In genomic region chr2:232487385-232488096, GRCh38 we compare ENCODE assay signal across 10 cellular contexts. TPM values are rescaled to one million over a fixed set of nuclear protein-coding genes. Genes with fewer than 3 reads are reported as not detected.
DNase-seq lines count a peak whose midpoint lies in the region; ATAC-seq and TF ChIP-seq lines count a peak whose summit lies in the region.
"Had no signal": no experiment of that assay in that cellular context is flagged by ENCODE, and none has a peak within 500 bp of the region (broad histone marks: within the 10 kb centered on the region; RNA-seq: fewer than 3 reads in every experiment).

A gene with protein sequence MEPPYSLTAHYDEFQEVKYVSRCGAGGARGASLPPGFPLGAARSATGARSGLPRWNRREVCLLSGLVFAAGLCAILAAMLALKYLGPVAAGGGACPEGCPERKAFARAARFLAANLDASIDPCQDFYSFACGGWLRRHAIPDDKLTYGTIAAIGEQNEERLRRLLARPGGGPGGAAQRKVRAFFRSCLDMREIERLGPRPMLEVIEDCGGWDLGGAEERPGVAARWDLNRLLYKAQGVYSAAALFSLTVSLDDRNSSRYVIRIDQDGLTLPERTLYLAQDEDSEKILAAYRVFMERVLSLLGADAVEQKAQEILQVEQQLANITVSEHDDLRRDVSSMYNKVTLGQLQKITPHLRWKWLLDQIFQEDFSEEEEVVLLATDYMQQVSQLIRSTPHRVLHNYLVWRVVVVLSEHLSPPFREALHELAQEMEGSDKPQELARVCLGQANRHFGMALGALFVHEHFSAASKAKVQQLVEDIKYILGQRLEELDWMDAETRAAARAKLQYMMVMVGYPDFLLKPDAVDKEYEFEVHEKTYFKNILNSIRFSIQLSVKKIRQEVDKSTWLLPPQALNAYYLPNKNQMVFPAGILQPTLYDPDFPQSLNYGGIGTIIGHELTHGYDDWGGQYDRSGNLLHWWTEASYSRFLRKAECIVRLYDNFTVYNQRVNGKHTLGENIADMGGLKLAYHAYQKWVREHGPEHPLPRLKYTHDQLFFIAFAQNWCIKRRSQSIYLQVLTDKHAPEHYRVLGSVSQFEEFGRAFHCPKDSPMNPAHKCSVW (minus strand): TSS chr2:232487834. CDS start chr2:232486653, 1,181 bp downstream.

- no peak for DNase-seq in A673 (ENCODE audit: low spot score)
- peak; percentile 63 for DNase-seq in GM13977 (ENCODE audit: low spot score)
- DNase-seq in activated naive CD8-positive, alpha-beta T cell treated with anti-CD3 and anti-CD28 coated beads, Interleukin-2, amount 10 ng/mL, durations not matched to agents 7 days and 5 days: peak; percentile 52
- DNase-seq in naive B cell: no peak
- DNase-seq in A172 (ENCODE audit: low spot score): no peak
- no peak for DNase-seq in effector memory CD4-positive, alpha-beta T cell
- no peak for DNase-seq in AG08395 (ENCODE audit: low spot score)
- no peak for DNase-seq in GM19238 (ENCODE audit: insufficient read length, low spot score)
- DNase-seq: stimulated activated CD4-positive, alpha-beta T cell treated with anti-CD3 and anti-CD28 coated beads, Interleukin-4, amount 100 ng/mL, for 1 hour had no signal

- peaks cover 47% of the 10 kb centered on the region for H3K27me3 Mint-ChIP-seq in activated naive CD8-positive, alpha-beta T cell treated with anti-CD3 and anti-CD28 coated beads, Interleukin-2, amount 10 ng/mL, durations not matched to agents 7 days and 5 days
- H3K27me3 Mint-ChIP-seq in naive B cell: peaks cover 38 to 76% (median 62%) of the 10 kb centered on the region in 3 donors

- CTCF ChIA-PET in A673 (lab: Charles Lee): no interaction called here

- H3K27ac Mint-ChIP-seq in activated naive CD8-positive, alpha-beta T cell treated with anti-CD3 and anti-CD28 coated beads, Interleukin-2, amount 10 ng/mL, durations not matched to agents 7 days and 5 days: no peak within 1 kb of the TSS
- H3K27ac Mint-ChIP-seq in naive B cell: no peak within 1 kb of the TSS

- POLR2A ChIA-PET in A673 (lab: Charles Lee; ENCODE audit: low non-redundant PET): no interaction called here
- POLR2A ChIA-PET in activated naive CD8-positive, alpha-beta T cell treated with anti-CD3 and anti-CD28 coated beads, Interleukin-2, amount 10 ng/mL, durations not matched to agents 7 days and 5 days (lab: Charles Lee): no interaction called here

- TF ChIP-seq CTCF in A673 (conservative IDR thresholded peaks at IDR 0.05; ENCODE audit: low read depth, low read length) (no peak), GM13977 (IDR thresholded peaks at IDR 0.05; ENCODE audit: extremely low read depth, insufficient read depth, missing control alignments) (no peak)

- ATAC-seq in activated naive CD8-positive, alpha-beta T cell treated with anti-CD3 and anti-CD28 coated beads, Interleukin-2, amount 10 ng/mL, durations not matched to agents 7 days and 5 days (ENCODE audit: low read depth): no peak
- ATAC-seq in naive B cell (ENCODE audit: low read depth in 2 of 2): no peak

- peaks cover 50% of the 10 kb centered on the region for H3K27me3 ChIP-seq in A673 (replicated peaks; ENCODE audit: insufficient read depth, low read depth, low read length, poor library complexity)
- no peaks in the 10 kb centered on the region for H3K27me3 ChIP-seq in effector memory CD4-positive, alpha-beta T cell (replicated peaks; ENCODE audit: control insufficient read depth, insufficient read depth, low read length, poor library complexity, severe bottlenecking)

- peak within 1 kb of the TSS; percentile 40 for H3K4me3 ChIP-seq in A673 (ENCODE audit: low read depth, low read length, poor library complexity, severe bottlenecking)
- H3K4me3 ChIP-seq in effector memory CD4-positive, alpha-beta T cell (ENCODE audit: insufficient read depth, low read depth, low read length, poor library complexity, severe bottlenecking): no peak within 1 kb of the TSS

- H3K9me3 ChIP-seq in A673 (ENCODE audit: low read depth, low read length, poor library complexity, severe bottlenecking): no peaks in the 10 kb centered on the region
- H3K9me3 ChIP-seq in effector memory CD4-positive, alpha-beta T cell (ENCODE audit: control insufficient read depth, low read length): no peaks in the 10 kb centered on the region

- no peak within 1 kb of the TSS for H3K27ac ChIP-seq in A673 (ENCODE audit: low read depth, low read length, poor library complexity, severe bottlenecking)
- H3K27ac ChIP-seq in effector memory CD4-positive, alpha-beta T cell (ENCODE audit: insufficient read depth, low read length, poor library complexity, severe bottlenecking): no peak within 1 kb of the TSS

- no peaks in the 10 kb centered on the region for H3K36me3 Mint-ChIP-seq in activated naive CD8-positive, alpha-beta T cell treated with anti-CD3 and anti-CD28 coated beads, Interleukin-2, amount 10 ng/mL, durations not matched to agents 7 days and 5 days
- H3K36me3 Mint-ChIP-seq in naive B cell: no peaks in the 10 kb centered on the region

- no peaks in the 10 kb centered on the region for H3K36me3 ChIP-seq in A673 (ENCODE audit: insufficient read depth, low read length, poor library complexity, severe bottlenecking)
- H3K36me3 ChIP-seq in effector memory CD4-positive, alpha-beta T cell (ENCODE audit: control insufficient read depth, insufficient read depth, low read length): no peaks in the 10 kb centered on the region

- intact Hi-C loops in A673 (cut with micrococcal nuclease; ENCODE audit: unreplicated experiment): no loop called here

- no peak within 1 kb of the TSS for H3K4me3 Mint-ChIP-seq in activated naive CD8-positive, alpha-beta T cell treated with anti-CD3 and anti-CD28 coated beads, Interleukin-2, amount 10 ng/mL, durations not matched to agents 7 days and 5 days
- H3K4me3 Mint-ChIP-seq in naive B cell: peak within 1 kb of the TSS in 6 of 8 donors; percentile 25 to 69 (median 59)

- no peaks in the 10 kb centered on the region for H3K9me3 Mint-ChIP-seq in activated naive CD8-positive, alpha-beta T cell treated with anti-CD3 and anti-CD28 coated beads, Interleukin-2, amount 10 ng/mL, durations not matched to agents 7 days and 5 days
- H3K9me3 Mint-ChIP-seq in naive B cell: no peaks in the 10 kb centered on the region

- H3K4me1 Mint-ChIP-seq in activated naive CD8-positive, alpha-beta T cell treated with anti-CD3 and anti-CD28 coated beads, Interleukin-2, amount 10 ng/mL, durations not matched to agents 7 days and 5 days: no peaks in the 10 kb centered on the region
- H3K4me1 Mint-ChIP-seq in naive B cell: peaks cover 5 to 13% (median 10%) of the 10 kb centered on the region in 3 donors

- no TSS peak for BruUV-seq in A673 (replicated peaks; lab: Mats Ljungman, UMichigan)

- in situ Hi-C loops in GM13977 (cut with MboI; ENCODE audit: low pct_unique_long_range_greater_than_20kb, low sequenced_read_pairs, unreplicated experiment): no loop called here

- no peaks in the 10 kb centered on the region for H3K4me1 ChIP-seq in A673 (ENCODE audit: insufficient read depth, low read length, poor library complexity, severe bottlenecking)
- H3K4me1 ChIP-seq in effector memory CD4-positive, alpha-beta T cell (ENCODE audit: control insufficient read depth, insufficient read depth, low read length, poor library complexity, severe bottlenecking): peaks cover 8% of the 10 kb centered on the region

RNA-seq across cellular contexts. Expression of the gene that starts here (rescaled TPM):
- 0.19 and 0.52 TPM in 2 replicates for total RNA-seq in A673 (2021)
- total RNA-seq in activated naive CD8-positive, alpha-beta T cell treated with anti-CD3 and anti-CD28 coated beads, Interleukin-2, amount 10 ng/mL, durations not matched to agents 7 days and 5 days: not detected
- polyA plus RNA-seq in naive B cell (ENCODE audit: low read depth in 6 of 6): not detected
- not detected in 2 replicates for total RNA-seq in A172 (2014; rRNA removed; shearing (Covaris generic))
- total RNA-seq: dermis microvascular lymphatic vessel endothelial cell had no signal

Comparison
In these comparisons a context has a peak if more than half of its experiments do, and no peak if none do; other contexts are left out.
1. Peak in DNase-seq in activated naive CD8-positive, alpha-beta T cell treated with anti-CD3 and anti-CD28 coated beads, Interleukin-2, amount 10 ng/mL, durations not matched to agents 7 days and 5 days; RNA of the gene not detected or under 1 TPM.